2 cellular contexts compared by ENCODE assay signal in the genomic region with DNA sequence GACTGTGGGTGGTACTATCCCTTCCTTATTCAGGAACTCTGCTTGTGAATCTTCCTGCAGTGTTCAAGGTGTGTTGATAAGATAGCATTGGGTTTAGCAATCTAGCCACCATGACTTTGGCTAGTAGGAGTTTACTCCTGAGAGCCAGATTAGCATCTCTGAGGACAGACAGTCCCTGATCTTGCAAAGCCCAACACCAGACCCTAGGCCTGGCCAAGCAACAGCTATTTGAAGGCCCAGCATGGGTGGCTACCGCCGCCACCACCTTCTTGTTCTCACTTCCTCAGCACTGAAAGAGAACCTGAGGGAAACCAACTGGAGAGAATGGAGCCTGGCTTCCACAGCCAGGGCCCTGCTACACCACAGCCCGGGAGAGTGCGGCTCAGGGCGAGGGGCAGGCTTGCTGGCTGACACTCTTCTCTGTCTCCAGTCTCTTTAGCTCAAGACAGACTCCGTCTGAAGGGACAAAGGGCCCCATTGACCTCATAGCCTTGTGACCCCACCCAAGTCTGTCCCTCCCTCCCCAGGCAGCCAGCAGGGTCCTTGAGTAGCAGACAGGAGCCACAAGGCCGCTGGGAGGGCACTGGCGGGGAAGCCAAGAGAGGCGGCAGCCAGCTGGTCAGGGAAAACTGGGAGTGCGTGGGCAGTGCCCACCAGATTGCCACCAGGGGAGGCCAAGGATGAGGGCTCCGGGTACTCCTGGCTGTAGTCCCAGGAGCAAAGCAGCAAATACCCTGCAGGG.
TF ChIP-seq lines count a peak whose summit lies in the region.

No MANE protein-coding gene starts in this region.

TF ChIP-seq in GM12891, 5 proteins besides CTCF, POLR2A, EP300 and RAD21:
- TF ChIP-seq SPI1 (IDR thresholded peaks at IDR 0.05; ENCODE audit: low read depth, low read length) (peak; percentile 76), POU2F2 (IDR thresholded peaks at IDR 0.05; ENCODE audit: low read depth, low read length) (no peak)

TF ChIP-seq in GM12878, 131 proteins besides CTCF, POLR2A, EP300 and RAD21:
- no peak for TF ChIP-seq EGR1 (IDR thresholded peaks at IDR 0.05; ENCODE audit: borderline replicate concordance in 1 of 2, low read depth in 2 of 2, low read length in 2 of 2)
- TF ChIP-seq TCF12 (IDR thresholded peaks at IDR 0.05; ENCODE audit: low read depth, low read length), result 0 out of 2 replicates have a peak, but pooled peaks have one; percentile 33
- no peak for TF ChIP-seq CEBPB (IDR thresholded peaks at IDR 0.05; ENCODE audit: borderline replicate concordance in 1 of 2, low read depth in 2 of 2, low read length in 2 of 2)
- TF ChIP-seq IKZF1 (conservative IDR thresholded peaks at IDR 0.05), result 0 out of 2 replicates have a peak, but pooled peaks have one; percentile 19
- TF ChIP-seq, protein P1, sequence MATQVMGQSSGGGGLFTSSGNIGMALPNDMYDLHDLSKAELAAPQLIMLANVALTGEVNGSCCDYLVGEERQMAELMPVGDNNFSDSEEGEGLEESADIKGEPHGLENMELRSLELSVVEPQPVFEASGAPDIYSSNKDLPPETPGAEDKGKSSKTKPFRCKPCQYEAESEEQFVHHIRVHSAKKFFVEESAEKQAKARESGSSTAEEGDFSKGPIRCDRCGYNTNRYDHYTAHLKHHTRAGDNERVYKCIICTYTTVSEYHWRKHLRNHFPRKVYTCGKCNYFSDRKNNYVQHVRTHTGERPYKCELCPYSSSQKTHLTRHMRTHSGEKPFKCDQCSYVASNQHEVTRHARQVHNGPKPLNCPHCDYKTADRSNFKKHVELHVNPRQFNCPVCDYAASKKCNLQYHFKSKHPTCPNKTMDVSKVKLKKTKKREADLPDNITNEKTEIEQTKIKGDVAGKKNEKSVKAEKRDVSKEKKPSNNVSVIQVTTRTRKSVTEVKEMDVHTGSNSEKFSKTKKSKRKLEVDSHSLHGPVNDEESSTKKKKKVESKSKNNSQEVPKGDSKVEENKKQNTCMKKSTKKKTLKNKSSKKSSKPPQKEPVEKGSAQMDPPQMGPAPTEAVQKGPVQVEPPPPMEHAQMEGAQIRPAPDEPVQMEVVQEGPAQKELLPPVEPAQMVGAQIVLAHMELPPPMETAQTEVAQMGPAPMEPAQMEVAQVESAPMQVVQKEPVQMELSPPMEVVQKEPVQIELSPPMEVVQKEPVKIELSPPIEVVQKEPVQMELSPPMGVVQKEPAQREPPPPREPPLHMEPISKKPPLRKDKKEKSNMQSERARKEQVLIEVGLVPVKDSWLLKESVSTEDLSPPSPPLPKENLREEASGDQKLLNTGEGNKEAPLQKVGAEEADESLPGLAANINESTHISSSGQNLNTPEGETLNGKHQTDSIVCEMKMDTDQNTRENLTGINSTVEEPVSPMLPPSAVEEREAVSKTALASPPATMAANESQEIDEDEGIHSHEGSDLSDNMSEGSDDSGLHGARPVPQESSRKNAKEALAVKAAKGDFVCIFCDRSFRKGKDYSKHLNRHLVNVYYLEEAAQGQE (IDR thresholded peaks at IDR 0.05; ENCODE audit: low read depth, low read length), result no peak
- TF ChIP-seq ASH2L (IDR thresholded peaks at IDR 0.05; ENCODE audit: borderline replicate concordance, low read depth), result no peak
- TF ChIP-seq SUZ12 (IDR thresholded peaks at IDR 0.05; ENCODE audit: unreplicated experiment), result no peak
- TF ChIP-seq, protein P2, sequence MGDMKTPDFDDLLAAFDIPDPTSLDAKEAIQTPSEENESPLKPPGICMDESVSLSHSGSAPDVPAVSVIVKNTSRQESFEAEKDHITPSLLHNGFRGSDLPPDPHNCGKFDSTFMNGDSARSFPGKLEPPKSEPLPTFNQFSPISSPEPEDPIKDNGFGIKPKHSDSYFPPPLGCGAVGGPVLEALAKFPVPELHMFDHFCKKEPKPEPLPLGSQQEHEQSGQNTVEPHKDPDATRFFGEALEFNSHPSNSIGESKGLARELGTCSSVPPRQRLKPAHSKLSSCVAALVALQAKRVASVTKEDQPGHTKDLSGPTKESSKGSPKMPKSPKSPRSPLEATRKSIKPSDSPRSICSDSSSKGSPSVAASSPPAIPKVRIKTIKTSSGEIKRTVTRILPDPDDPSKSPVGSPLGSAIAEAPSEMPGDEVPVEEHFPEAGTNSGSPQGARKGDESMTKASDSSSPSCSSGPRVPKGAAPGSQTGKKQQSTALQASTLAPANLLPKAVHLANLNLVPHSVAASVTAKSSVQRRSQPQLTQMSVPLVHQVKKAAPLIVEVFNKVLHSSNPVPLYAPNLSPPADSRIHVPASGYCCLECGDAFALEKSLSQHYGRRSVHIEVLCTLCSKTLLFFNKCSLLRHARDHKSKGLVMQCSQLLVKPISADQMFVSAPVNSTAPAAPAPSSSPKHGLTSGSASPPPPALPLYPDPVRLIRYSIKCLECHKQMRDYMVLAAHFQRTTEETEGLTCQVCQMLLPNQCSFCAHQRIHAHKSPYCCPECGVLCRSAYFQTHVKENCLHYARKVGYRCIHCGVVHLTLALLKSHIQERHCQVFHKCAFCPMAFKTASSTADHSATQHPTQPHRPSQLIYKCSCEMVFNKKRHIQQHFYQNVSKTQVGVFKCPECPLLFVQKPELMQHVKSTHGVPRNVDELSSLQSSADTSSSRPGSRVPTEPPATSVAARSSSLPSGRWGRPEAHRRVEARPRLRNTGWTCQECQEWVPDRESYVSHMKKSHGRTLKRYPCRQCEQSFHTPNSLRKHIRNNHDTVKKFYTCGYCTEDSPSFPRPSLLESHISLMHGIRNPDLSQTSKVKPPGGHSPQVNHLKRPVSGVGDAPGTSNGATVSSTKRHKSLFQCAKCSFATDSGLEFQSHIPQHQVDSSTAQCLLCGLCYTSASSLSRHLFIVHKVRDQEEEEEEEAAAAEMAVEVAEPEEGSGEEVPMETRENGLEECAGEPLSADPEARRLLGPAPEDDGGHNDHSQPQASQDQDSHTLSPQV (IDR thresholded peaks at IDR 0.05), result no peak
- TF ChIP-seq STAT1 (conservative IDR thresholded peaks at IDR 0.05), result no peak
- TF ChIP-seq RUNX3 (IDR thresholded peaks at IDR 0.05; ENCODE audit: low read length), result peak; percentile 24; the same call in 1 of the 2 replicates
- TF ChIP-seq, protein P3, sequence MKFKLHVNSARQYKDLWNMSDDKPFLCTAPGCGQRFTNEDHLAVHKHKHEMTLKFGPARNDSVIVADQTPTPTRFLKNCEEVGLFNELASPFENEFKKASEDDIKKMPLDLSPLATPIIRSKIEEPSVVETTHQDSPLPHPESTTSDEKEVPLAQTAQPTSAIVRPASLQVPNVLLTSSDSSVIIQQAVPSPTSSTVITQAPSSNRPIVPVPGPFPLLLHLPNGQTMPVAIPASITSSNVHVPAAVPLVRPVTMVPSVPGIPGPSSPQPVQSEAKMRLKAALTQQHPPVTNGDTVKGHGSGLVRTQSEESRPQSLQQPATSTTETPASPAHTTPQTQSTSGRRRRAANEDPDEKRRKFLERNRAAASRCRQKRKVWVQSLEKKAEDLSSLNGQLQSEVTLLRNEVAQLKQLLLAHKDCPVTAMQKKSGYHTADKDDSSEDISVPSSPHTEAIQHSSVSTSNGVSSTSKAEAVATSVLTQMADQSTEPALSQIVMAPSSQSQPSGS (IDR thresholded peaks at IDR 0.05; ENCODE audit: low read length), result no peak
- no peak for TF ChIP-seq KLF5 (IDR thresholded peaks at IDR 0.05; ENCODE audit: partially characterized antibody)
- peak; percentile 83 for TF ChIP-seq SPI1 (IDR thresholded peaks at IDR 0.05; ENCODE audit: borderline replicate concordance, insufficient read depth, low read depth, low read length)
